Comparison of ENCODE assay signal across 15 cellular contexts in the genomic region with DNA sequence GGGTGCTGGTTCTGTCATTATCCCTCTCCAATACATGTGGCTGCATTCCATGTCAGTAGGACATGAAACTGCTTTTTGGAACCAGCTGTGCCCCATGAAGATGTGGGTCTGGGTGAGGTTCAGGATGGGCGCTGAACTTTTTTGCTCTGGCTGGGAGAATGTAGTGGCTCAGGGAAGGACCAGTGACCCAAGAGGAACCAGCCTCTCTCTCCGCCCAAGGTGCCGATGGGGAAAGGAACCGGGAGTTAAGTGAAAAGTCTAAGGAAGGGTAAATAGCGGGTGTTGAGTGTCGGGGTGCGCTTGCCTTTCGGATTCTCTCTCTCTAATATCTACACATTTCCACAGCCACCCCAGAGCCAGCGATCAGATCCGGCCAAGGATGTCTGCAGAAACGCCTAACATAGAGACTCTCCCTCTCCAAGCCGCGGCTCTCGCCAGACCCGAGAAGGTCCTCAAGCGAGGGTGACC. TPM values are rescaled to one million over a fixed set of nuclear protein-coding genes. Genes with fewer than 3 reads are reported as not detected.
DNase-seq lines count a peak whose midpoint lies in the region; ATAC-seq and TF ChIP-seq lines count a peak whose summit lies in the region.
"Had no signal": no experiment of that assay in that cellular context is flagged by ENCODE, and none has a peak within 500 bp of the region (broad histone marks: within the 10 kb centered on the region; RNA-seq: fewer than 3 reads in every experiment).

No MANE protein-coding gene starts in this region.

- H3K36me3 Mint-ChIP-seq in activated naive CD8-positive, alpha-beta T cell treated with anti-CD3 and anti-CD28 coated beads, Interleukin-2, amount 10 ng/mL, durations not matched to agents 7 days and 5 days, result no peaks in the 10 kb centered on the region
- no peaks in the 10 kb centered on the region for H3K36me3 Mint-ChIP-seq in activated naive CD8-positive, alpha-beta T cell treated with anti-CD3 and anti-CD28 coated beads for 36 hours
- H3K36me3 Mint-ChIP-seq in IgD-negative memory B cell, result no peaks in the 10 kb centered on the region
- H3K36me3 Mint-ChIP-seq in progenitor cell of endocrine pancreas (ENCODE audit: insufficient read depth), result peaks cover 13% of the 10 kb centered on the region
- peaks cover 13 to 14% of the 10 kb centered on the region in 2 donors for H3K36me3 Mint-ChIP-seq in CD14-positive monocyte
- H3K36me3 Mint-ChIP-seq: activated CD8-positive, alpha-beta memory T cell treated with anti-CD3 and anti-CD28 coated beads, Interleukin-2, amount 10 ng/mL, durations not matched to agents 7 days and 5 days had no signal

- no peak for DNase-seq in activated naive CD8-positive, alpha-beta T cell treated with anti-CD3 and anti-CD28 coated beads, Interleukin-2, amount 10 ng/mL, durations not matched to agents 7 days and 5 days
- DNase-seq in activated naive CD8-positive, alpha-beta T cell treated with anti-CD3 and anti-CD28 coated beads for 36 hours, result no peak
- DNase-seq in progenitor cell of endocrine pancreas (ENCODE audit: low spot score, unreplicated experiment), result no peak
- DNase-seq in CD14-positive monocyte (ENCODE audit: low spot score), result no peak
- DNase-seq in T-helper 9 cell, result no peak
- DNase-seq: activated CD8-positive, alpha-beta memory T cell treated with anti-CD3 and anti-CD28 coated beads, Interleukin-2, amount 10 ng/mL, durations not matched to agents 7 days and 5 days; mesenchymal stem cell; NCI-H187 treated with DMSO at 0.1 percent for 48 hours; NCI-H446 treated with DMSO at 0.1 percent for 48 hours; nucleus accumbens; stimulated activated CD4-positive, alpha-beta T cell treated with anti-CD3 and anti-CD28 coated beads, Interleukin-1b, Interleukin-23, amount 100 ng/mL, for 48 hours had no signal

- H3K4me3 Mint-ChIP-seq in activated naive CD8-positive, alpha-beta T cell treated with anti-CD3 and anti-CD28 coated beads, Interleukin-2, amount 10 ng/mL, durations not matched to agents 7 days and 5 days, result peak overlapping the region; percentile 46
- H3K4me3 Mint-ChIP-seq in activated naive CD8-positive, alpha-beta T cell treated with anti-CD3 and anti-CD28 coated beads for 36 hours, result no peak overlapping the region
- H3K4me3 Mint-ChIP-seq in IgD-negative memory B cell (peak overlapping the region; percentile 39 to 75 (median 55)), progenitor cell of endocrine pancreas (ENCODE audit: low read depth) (peak overlapping the region; percentile 60), CD14-positive monocyte (peak overlapping the region in 1 of 2 donors; percentile 93)
- H3K4me3 Mint-ChIP-seq: activated CD8-positive, alpha-beta memory T cell treated with anti-CD3 and anti-CD28 coated beads, Interleukin-2, amount 10 ng/mL, durations not matched to agents 7 days and 5 days; dendritic cell treated with granulocyte-macrophage colony-stimulating factor and Interleukin-4, amounts not matched to agents 40 ng/mL and 50 ng/mL, for 4 days had no signal

- ATAC-seq in activated naive CD8-positive, alpha-beta T cell treated with anti-CD3 and anti-CD28 coated beads, Interleukin-2, amount 10 ng/mL, durations not matched to agents 7 days and 5 days (ENCODE audit: low read depth), result no peak
- no peak for ATAC-seq in HG02623 (IDR thresholded peaks at IDR 0.05; ENCODE audit: unreplicated experiment)
- ATAC-seq: activated CD8-positive, alpha-beta memory T cell treated with anti-CD3 and anti-CD28 coated beads, Interleukin-2, amount 10 ng/mL, durations not matched to agents 7 days and 5 days had no signal

- H3K4me3 ChIP-seq in iPS-11a (ENCODE audit: low read depth, low read length), result peak overlapping the region; percentile 24

- intact Hi-C loops in CD14-positive monocyte (cut with micrococcal nuclease), result no loop called here

- peaks cover 86% of the 10 kb centered on the region for H3K27me3 Mint-ChIP-seq in activated naive CD8-positive, alpha-beta T cell treated with anti-CD3 and anti-CD28 coated beads, Interleukin-2, amount 10 ng/mL, durations not matched to agents 7 days and 5 days
- H3K27me3 Mint-ChIP-seq in activated naive CD8-positive, alpha-beta T cell treated with anti-CD3 and anti-CD28 coated beads for 36 hours, result peaks cover 83% of the 10 kb centered on the region
- H3K27me3 Mint-ChIP-seq in IgD-negative memory B cell (peaks cover 59% of the 10 kb centered on the region), progenitor cell of endocrine pancreas (peaks cover 91% of the 10 kb centered on the region), CD14-positive monocyte (ENCODE audit: low read depth in 3 of 3) (peaks cover 88 to 95% (median 94%) of the 10 kb centered on the region in 3 donors)

- POLR2A ChIA-PET in activated naive CD8-positive, alpha-beta T cell treated with anti-CD3 and anti-CD28 coated beads, Interleukin-2, amount 10 ng/mL, durations not matched to agents 7 days and 5 days (lab: Charles Lee), result interaction anchor here (0.6 to 0.8 kb wide), 2 partner anchors 13 to 125 kb away, joined by 4 read pairs; no protein-coding TSS in a partner anchor

- H3K9me3 Mint-ChIP-seq in activated naive CD8-positive, alpha-beta T cell treated with anti-CD3 and anti-CD28 coated beads, Interleukin-2, amount 10 ng/mL, durations not matched to agents 7 days and 5 days, result no peaks in the 10 kb centered on the region
- H3K9me3 Mint-ChIP-seq in activated naive CD8-positive, alpha-beta T cell treated with anti-CD3 and anti-CD28 coated beads for 36 hours, result no peaks in the 10 kb centered on the region
- H3K9me3 Mint-ChIP-seq in IgD-negative memory B cell, result no peaks in the 10 kb centered on the region
- H3K9me3 Mint-ChIP-seq in progenitor cell of endocrine pancreas (ENCODE audit: low read depth), result no peaks in the 10 kb centered on the region
- peaks cover 0 to 27% (median 6%) of the 10 kb centered on the region in 7 donors for H3K9me3 Mint-ChIP-seq in CD14-positive monocyte
- H3K9me3 Mint-ChIP-seq: dendritic cell treated with granulocyte-macrophage colony-stimulating factor and Interleukin-4, amounts not matched to agents 40 ng/mL and 50 ng/mL, for 4 days had no signal

- TF ChIP-seq CTCF in progenitor cell of endocrine pancreas (IDR thresholded peaks at IDR 0.05; ENCODE audit: unreplicated experiment) (no peak), CD14-positive monocyte (IDR thresholded peaks at IDR 0.05) (no peak)

- peak overlapping the region; percentile 11 for H3K27ac Mint-ChIP-seq in activated naive CD8-positive, alpha-beta T cell treated with anti-CD3 and anti-CD28 coated beads, Interleukin-2, amount 10 ng/mL, durations not matched to agents 7 days and 5 days
- no peak overlapping the region for H3K27ac Mint-ChIP-seq in activated naive CD8-positive, alpha-beta T cell treated with anti-CD3 and anti-CD28 coated beads for 36 hours
- H3K27ac Mint-ChIP-seq in IgD-negative memory B cell (peak overlapping the region in 1 of 3 donors; percentile 49), progenitor cell of endocrine pancreas (no peak overlapping the region), CD14-positive monocyte (peak overlapping the region in 1 of 7 donors; percentile 50)
- H3K27ac Mint-ChIP-seq: activated CD8-positive, alpha-beta memory T cell treated with anti-CD3 and anti-CD28 coated beads, Interleukin-2, amount 10 ng/mL, durations not matched to agents 7 days and 5 days; dendritic cell treated with granulocyte-macrophage colony-stimulating factor and Interleukin-4, amounts not matched to agents 40 ng/mL and 50 ng/mL, for 4 days had no signal

- peaks cover 27% of the 10 kb centered on the region for H3K4me1 Mint-ChIP-seq in activated naive CD8-positive, alpha-beta T cell treated with anti-CD3 and anti-CD28 coated beads, Interleukin-2, amount 10 ng/mL, durations not matched to agents 7 days and 5 days
- H3K4me1 Mint-ChIP-seq in activated naive CD8-positive, alpha-beta T cell treated with anti-CD3 and anti-CD28 coated beads for 36 hours, result peaks cover 21% of the 10 kb centered on the region
- H3K4me1 Mint-ChIP-seq in IgD-negative memory B cell, result peaks cover 36 to 42% (median 39%) of the 10 kb centered on the region in 3 donors
- peaks cover 11% of the 10 kb centered on the region for H3K4me1 Mint-ChIP-seq in progenitor cell of endocrine pancreas (ENCODE audit: low read depth)
- H3K4me1 Mint-ChIP-seq in CD14-positive monocyte, result peaks cover 29% of the 10 kb centered on the region

RNA-seq across cellular contexts. Expression of a gene that starts 7.8 kb away (rescaled TPM):
- total RNA-seq in activated naive CD8-positive, alpha-beta T cell treated with anti-CD3 and anti-CD28 coated beads, Interleukin-2, amount 10 ng/mL, durations not matched to agents 7 days and 5 days, result 1 to 10 TPM; 1.3 to 1.4 TPM
- 1 to 10 TPM; 1.9 to 2.2 TPM for total RNA-seq in activated naive CD8-positive, alpha-beta T cell treated with anti-CD3 and anti-CD28 coated beads for 36 hours
- polyA plus RNA-seq in IgD-negative memory B cell (not detected), CD14-positive monocyte (not detected)
- 17.0 and 18.4 TPM in 2 replicates for total RNA-seq in progenitor cell of endocrine pancreas

RNA-seq across cellular contexts. Expression of a gene that starts 14.0 kb away (rescaled TPM):
- under 1 TPM; 0.65 to 0.80 TPM for total RNA-seq in activated naive CD8-positive, alpha-beta T cell treated with anti-CD3 and anti-CD28 coated beads, Interleukin-2, amount 10 ng/mL, durations not matched to agents 7 days and 5 days
- 1 to 10 TPM; 1.5 TPM for total RNA-seq in activated naive CD8-positive, alpha-beta T cell treated with anti-CD3 and anti-CD28 coated beads for 36 hours
- polyA plus RNA-seq in IgD-negative memory B cell (not detected), CD14-positive monocyte (not detected)
- 0.73 and 1.1 TPM in 2 replicates for total RNA-seq in progenitor cell of endocrine pancreas

RNA-seq across cellular contexts. Expression of a gene that starts 14.4 kb away (rescaled TPM):
- total RNA-seq in activated naive CD8-positive, alpha-beta T cell treated with anti-CD3 and anti-CD28 coated beads, Interleukin-2, amount 10 ng/mL, durations not matched to agents 7 days and 5 days, result 10 to 100 TPM; 31.5 to 32.8 TPM
- total RNA-seq in activated naive CD8-positive, alpha-beta T cell treated with anti-CD3 and anti-CD28 coated beads for 36 hours, result 10 to 100 TPM; 18.9 to 20.2 TPM
- polyA plus RNA-seq in IgD-negative memory B cell (0.91 TPM), CD14-positive monocyte (under 1 TPM in 1 of 2 donors, not detected in 1; 0.08 TPM)
- total RNA-seq in progenitor cell of endocrine pancreas, result 79.9 and 83.0 TPM in 2 replicates

RNA-seq across cellular contexts. Expression of a gene that starts 28.0 kb away (rescaled TPM):
- 10 to 100 TPM; 21.6 to 24.1 TPM for total RNA-seq in activated naive CD8-positive, alpha-beta T cell treated with anti-CD3 and anti-CD28 coated beads, Interleukin-2, amount 10 ng/mL, durations not matched to agents 7 days and 5 days
- total RNA-seq in activated naive CD8-positive, alpha-beta T cell treated with anti-CD3 and anti-CD28 coated beads for 36 hours, result 10 to 100 TPM; 17.1 to 18.5 TPM
- polyA plus RNA-seq in IgD-negative memory B cell (15.5 TPM), CD14-positive monocyte (10 to 100 TPM; 12.3 to 16.9 TPM)
- total RNA-seq in progenitor cell of endocrine pancreas, result 38.4 and 39.0 TPM in 2 replicates
